ENCODE assay signal across 8 cellular contexts in genomic region chr7:1569016-1569415, GRCh38. TPM values are rescaled to one million over a fixed set of nuclear protein-coding genes. Genes with fewer than 3 reads are reported as not detected.
DNase-seq lines count a peak whose midpoint lies in the region; ATAC-seq and TF ChIP-seq lines count a peak whose summit lies in the region.

No MANE protein-coding gene starts in this region.

- TF ChIP-seq EP300 in sigmoid colon (IDR thresholded peaks at IDR 0.05): no peak

- peaks cover 0 to 31% (median 0%) of the 10 kb centered on the region in 4 donors for H3K36me3 ChIP-seq in sigmoid colon

- peak overlapping the region in 3 of 4 donors; percentile 90 to 95 (median 91) for H3K27ac ChIP-seq in sigmoid colon

- peaks cover 0 to 37% (median 29%) of the 10 kb centered on the region in 4 donors for H3K4me1 ChIP-seq in sigmoid colon

- peak overlapping the region; percentile 65 to 91 (median 78) for H3K4me3 ChIP-seq in sigmoid colon

- no peak for ATAC-seq in Right ventricle myocardium inferior

- peak; percentile 49 for DNase-seq in Right ventricle myocardium inferior (ENCODE audit: missing footprints)
- no peak for DNase-seq in cardiac septum (ENCODE audit: low spot score)
- peak; percentile 52 for DNase-seq in UCSD-AML1 (lab: John Stamatoyannopoulos, UW; ENCODE audit: unreplicated experiment)
- DNase-seq in fibroblast of peridontal ligament (ENCODE audit: extremely low read depth): peak; percentile 52
- no peak for DNase-seq in sigmoid colon
- no peak for DNase-seq in GF-D8 (lab: John Stamatoyannopoulos, UW)
- DNase-seq in NCI-H524 treated with DMSO at 0.1 percent for 48 hours (lab: John Stamatoyannopoulos, UW): no peak
- no peak for DNase-seq in NAMALWA (ENCODE audit: low spot score)

- intact Hi-C loops in Right ventricle myocardium inferior (cut with DNase I) (no loop called here), cardiac septum (cut with DNase I) (no loop called here), sigmoid colon (cut with DNase I) (loop anchor here (1.0 kb wide), 1 partner anchor 39 kb away; the partner anchor contains the start of gene MAFK)

- H3K27me3 ChIP-seq in sigmoid colon: no peaks in the 10 kb centered on the region

- WGBS in sigmoid colon, 2 donors: 58 to 77% methylated on average over 13 of the region's 13 CpGs

- no peaks in the 10 kb centered on the region for H3K9me3 ChIP-seq in sigmoid colon

- TF ChIP-seq CTCF in sigmoid colon (IDR thresholded peaks at IDR 0.05): no peak

- no peak for TF ChIP-seq POLR2A in sigmoid colon (IDR thresholded peaks at IDR 0.05)

RNA-seq across cellular contexts. Expression of gene PSMG3, which starts 0.8 kb away (rescaled TPM):
- 13.3 TPM for total RNA-seq in Right ventricle myocardium inferior
- total RNA-seq in cardiac septum: 12.1 TPM
- total RNA-seq in sigmoid colon: 10 to 100 TPM; 23.3 to 52.8 (median 41.6) TPM
- polyA plus RNA-seq in sigmoid colon: 10 to 100 TPM; 50.5 to 68.0 (median 66.6) TPM

RNA-seq across cellular contexts. Expression of gene TMEM184A, which starts 13.0 kb away (rescaled TPM):
- 0.32 TPM for total RNA-seq in Right ventricle myocardium inferior
- total RNA-seq in cardiac septum: 0.08 TPM
- total RNA-seq in sigmoid colon: under 1 TPM in 1 of 4 donors, not detected in 3; 0.28 TPM
- polyA plus RNA-seq in sigmoid colon: 10 to 100 TPM in 2 of 3 donors, 1 to 10 TPM in 1; 8.4 to 60.3 (median 10.2) TPM

RNA-seq across cellular contexts. Expression of gene MAFK, which starts 38.5 kb away (rescaled TPM):
- total RNA-seq in Right ventricle myocardium inferior: 50.8 TPM
- total RNA-seq in cardiac septum: 192 TPM
- 10 to 100 TPM; 22.1 to 57.6 (median 42.5) TPM for total RNA-seq in sigmoid colon
- 10 to 100 TPM; 34.8 to 43.0 (median 42.1) TPM for polyA plus RNA-seq in sigmoid colon

Comparison
In these comparisons a context has a peak if more than half of its experiments do, and no peak if none do; other contexts are left out.
1. DNase-seq: peak in Right ventricle myocardium inferior (single experiment), UCSD-AML1 (single experiment) and fibroblast of peridontal ligament (single experiment); none in cardiac septum (single experiment), sigmoid colon (single experiment), GF-D8 (single experiment), NCI-H524 treated with DMSO at 0.1 percent for 48 hours (single experiment) and NAMALWA (single experiment).